1 cellular context compared by ENCODE assay signal in genomic region chr19:3061214-3062161, GRCh38.
TF ChIP-seq lines count a peak whose summit lies in the region.

No MANE protein-coding gene starts in this region.

TF ChIP-seq in GM23338, 12 proteins besides CTCF, POLR2A, EP300 and RAD21 (continued from another document):
- no peak for TF ChIP-seq ETS1 (IDR thresholded peaks at IDR 0.05)
